2 cellular contexts compared by ENCODE assay signal in the genomic region with DNA sequence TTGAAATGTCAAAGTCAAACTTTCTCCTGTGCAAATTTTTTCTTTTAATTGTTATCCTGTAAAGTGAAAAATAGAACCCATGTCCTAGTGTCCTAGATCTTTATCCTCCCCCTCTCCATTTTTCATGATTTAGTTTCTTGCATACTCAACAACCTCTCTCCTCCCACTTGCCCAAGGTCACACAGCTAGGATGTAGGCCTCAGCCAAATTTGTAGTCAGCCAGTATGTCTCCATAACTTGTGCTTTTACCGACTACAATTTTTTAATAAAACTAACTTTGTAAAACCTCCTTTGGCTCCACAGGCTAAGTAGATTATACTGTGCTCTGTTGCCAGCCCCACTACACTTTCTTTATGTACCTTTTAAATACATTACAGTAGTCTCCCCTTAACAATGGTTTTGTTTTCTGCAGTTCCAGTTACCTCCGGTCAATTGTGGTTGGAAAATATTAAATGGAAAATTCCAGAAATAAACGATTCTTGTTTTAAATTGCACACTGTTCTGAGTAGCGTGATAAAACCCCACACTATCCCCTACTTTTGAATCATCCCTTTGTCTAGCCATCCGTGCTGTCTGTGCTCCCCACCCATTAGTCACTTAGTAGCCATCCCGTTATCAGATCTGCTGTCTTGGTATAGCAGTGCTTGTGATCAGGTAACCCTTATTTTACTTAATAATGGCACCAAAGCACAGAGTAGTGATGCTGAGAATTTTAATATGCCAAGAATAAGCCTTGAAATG.
TF ChIP-seq lines count a peak whose summit lies in the region.

No MANE protein-coding gene starts in this region.

TF ChIP-seq in WTC11, 78 proteins besides CTCF, POLR2A, EP300 and RAD21 (continues in another document):
- TF ChIP-seq, protein P1, sequence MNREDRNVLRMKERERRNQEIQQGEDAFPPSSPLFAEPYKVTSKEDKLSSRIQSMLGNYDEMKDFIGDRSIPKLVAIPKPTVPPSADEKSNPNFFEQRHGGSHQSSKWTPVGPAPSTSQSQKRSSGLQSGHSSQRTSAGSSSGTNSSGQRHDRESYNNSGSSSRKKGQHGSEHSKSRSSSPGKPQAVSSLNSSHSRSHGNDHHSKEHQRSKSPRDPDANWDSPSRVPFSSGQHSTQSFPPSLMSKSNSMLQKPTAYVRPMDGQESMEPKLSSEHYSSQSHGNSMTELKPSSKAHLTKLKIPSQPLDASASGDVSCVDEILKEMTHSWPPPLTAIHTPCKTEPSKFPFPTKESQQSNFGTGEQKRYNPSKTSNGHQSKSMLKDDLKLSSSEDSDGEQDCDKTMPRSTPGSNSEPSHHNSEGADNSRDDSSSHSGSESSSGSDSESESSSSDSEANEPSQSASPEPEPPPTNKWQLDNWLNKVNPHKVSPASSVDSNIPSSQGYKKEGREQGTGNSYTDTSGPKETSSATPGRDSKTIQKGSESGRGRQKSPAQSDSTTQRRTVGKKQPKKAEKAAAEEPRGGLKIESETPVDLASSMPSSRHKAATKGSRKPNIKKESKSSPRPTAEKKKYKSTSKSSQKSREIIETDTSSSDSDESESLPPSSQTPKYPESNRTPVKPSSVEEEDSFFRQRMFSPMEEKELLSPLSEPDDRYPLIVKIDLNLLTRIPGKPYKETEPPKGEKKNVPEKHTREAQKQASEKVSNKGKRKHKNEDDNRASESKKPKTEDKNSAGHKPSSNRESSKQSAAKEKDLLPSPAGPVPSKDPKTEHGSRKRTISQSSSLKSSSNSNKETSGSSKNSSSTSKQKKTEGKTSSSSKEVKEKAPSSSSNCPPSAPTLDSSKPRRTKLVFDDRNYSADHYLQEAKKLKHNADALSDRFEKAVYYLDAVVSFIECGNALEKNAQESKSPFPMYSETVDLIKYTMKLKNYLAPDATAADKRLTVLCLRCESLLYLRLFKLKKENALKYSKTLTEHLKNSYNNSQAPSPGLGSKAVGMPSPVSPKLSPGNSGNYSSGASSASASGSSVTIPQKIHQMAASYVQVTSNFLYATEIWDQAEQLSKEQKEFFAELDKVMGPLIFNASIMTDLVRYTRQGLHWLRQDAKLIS (CRISPR knock-in tag; IDR thresholded peaks at IDR 0.05; ENCODE audit: borderline replicate concordance), result no peak
- TF ChIP-seq ATF1 (CRISPR knock-in tag; IDR thresholded peaks at IDR 0.05), result no peak
- no peak for TF ChIP-seq NR3C1 (CRISPR knock-in tag; conservative IDR thresholded peaks at IDR 0.05; ENCODE audit: low read depth)
- TF ChIP-seq NFE2L1 (CRISPR knock-in tag; IDR thresholded peaks at IDR 0.05), result no peak
- no peak for TF ChIP-seq ELF4 (CRISPR knock-in tag; IDR thresholded peaks at IDR 0.05; ENCODE audit: low read depth)
- TF ChIP-seq, protein P2, sequence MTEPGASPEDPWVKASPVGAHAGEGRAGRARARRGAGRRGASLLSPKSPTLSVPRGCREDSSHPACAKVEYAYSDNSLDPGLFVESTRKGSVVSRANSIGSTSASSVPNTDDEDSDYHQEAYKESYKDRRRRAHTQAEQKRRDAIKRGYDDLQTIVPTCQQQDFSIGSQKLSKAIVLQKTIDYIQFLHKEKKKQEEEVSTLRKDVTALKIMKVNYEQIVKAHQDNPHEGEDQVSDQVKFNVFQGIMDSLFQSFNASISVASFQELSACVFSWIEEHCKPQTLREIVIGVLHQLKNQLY (CRISPR knock-in tag; IDR thresholded peaks at IDR 0.05), result no peak
- no peak for TF ChIP-seq OVOL2 (CRISPR knock-in tag; IDR thresholded peaks at IDR 0.05; ENCODE audit: borderline replicate concordance)
- TF ChIP-seq, protein P3, sequence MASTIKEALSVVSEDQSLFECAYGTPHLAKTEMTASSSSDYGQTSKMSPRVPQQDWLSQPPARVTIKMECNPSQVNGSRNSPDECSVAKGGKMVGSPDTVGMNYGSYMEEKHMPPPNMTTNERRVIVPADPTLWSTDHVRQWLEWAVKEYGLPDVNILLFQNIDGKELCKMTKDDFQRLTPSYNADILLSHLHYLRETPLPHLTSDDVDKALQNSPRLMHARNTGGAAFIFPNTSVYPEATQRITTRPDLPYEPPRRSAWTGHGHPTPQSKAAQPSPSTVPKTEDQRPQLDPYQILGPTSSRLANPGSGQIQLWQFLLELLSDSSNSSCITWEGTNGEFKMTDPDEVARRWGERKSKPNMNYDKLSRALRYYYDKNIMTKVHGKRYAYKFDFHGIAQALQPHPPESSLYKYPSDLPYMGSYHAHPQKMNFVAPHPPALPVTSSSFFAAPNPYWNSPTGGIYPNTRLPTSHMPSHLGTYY (CRISPR knock-in tag; IDR thresholded peaks at IDR 0.05), result no peak
- no peak for TF ChIP-seq GRHL2 (CRISPR knock-in tag; IDR thresholded peaks at IDR 0.05; ENCODE audit: insufficient replicate concordance, severe bottlenecking)
- TF ChIP-seq PRRX2 (CRISPR knock-in tag; IDR thresholded peaks at IDR 0.05), result no peak
- no peak for TF ChIP-seq ZMAT4 (CRISPR knock-in tag; IDR thresholded peaks at IDR 0.05)
- TF ChIP-seq, protein P4, sequence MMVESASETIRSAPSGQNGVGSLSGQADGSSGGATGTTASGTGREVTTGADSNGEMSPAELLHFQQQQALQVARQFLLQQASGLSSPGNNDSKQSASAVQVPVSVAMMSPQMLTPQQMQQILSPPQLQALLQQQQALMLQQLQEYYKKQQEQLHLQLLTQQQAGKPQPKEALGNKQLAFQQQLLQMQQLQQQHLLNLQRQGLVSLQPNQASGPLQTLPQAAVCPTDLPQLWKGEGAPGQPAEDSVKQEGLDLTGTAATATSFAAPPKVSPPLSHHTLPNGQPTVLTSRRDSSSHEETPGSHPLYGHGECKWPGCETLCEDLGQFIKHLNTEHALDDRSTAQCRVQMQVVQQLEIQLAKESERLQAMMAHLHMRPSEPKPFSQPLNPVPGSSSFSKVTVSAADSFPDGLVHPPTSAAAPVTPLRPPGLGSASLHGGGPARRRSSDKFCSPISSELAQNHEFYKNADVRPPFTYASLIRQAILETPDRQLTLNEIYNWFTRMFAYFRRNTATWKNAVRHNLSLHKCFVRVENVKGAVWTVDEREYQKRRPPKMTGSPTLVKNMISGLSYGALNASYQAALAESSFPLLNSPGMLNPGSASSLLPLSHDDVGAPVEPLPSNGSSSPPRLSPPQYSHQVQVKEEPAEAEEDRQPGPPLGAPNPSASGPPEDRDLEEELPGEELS (CRISPR knock-in tag; IDR thresholded peaks at IDR 0.05), result no peak
- no peak for TF ChIP-seq NFATC4 (CRISPR knock-in tag; IDR thresholded peaks at IDR 0.05)
- TF ChIP-seq, protein P5, sequence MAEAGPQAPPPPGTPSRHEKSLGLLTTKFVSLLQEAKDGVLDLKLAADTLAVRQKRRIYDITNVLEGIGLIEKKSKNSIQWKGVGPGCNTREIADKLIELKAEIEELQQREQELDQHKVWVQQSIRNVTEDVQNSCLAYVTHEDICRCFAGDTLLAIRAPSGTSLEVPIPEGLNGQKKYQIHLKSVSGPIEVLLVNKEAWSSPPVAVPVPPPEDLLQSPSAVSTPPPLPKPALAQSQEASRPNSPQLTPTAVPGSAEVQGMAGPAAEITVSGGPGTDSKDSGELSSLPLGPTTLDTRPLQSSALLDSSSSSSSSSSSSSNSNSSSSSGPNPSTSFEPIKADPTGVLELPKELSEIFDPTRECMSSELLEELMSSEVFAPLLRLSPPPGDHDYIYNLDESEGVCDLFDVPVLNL (CRISPR knock-in tag; IDR thresholded peaks at IDR 0.05; ENCODE audit: borderline replicate concordance, low read depth), result no peak

TF ChIP-seq in HepG2, 621 proteins besides CTCF, POLR2A, EP300 and RAD21:
- no peak for TF ChIP-seq ZNF709 (CRISPR knock-in tag; IDR thresholded peaks at IDR 0.05)
- no peak for TF ChIP-seq ZNF766 (CRISPR knock-in tag; IDR thresholded peaks at IDR 0.05; ENCODE audit: borderline replicate concordance)
- no peak for TF ChIP-seq ZNF335 (CRISPR knock-in tag; IDR thresholded peaks at IDR 0.05)
- TF ChIP-seq SP140L (CRISPR knock-in tag; IDR thresholded peaks at IDR 0.05; ENCODE audit: borderline replicate concordance), result no peak
- no peak for TF ChIP-seq ZKSCAN8 (CRISPR knock-in tag; IDR thresholded peaks at IDR 0.05; ENCODE audit: borderline replicate concordance)
- TF ChIP-seq ZNF460 (CRISPR knock-in tag; IDR thresholded peaks at IDR 0.05; ENCODE audit: borderline replicate concordance), result no peak
- TF ChIP-seq RXRB (CRISPR knock-in tag; IDR thresholded peaks at IDR 0.05; ENCODE audit: borderline replicate concordance), result no peak
- no peak for TF ChIP-seq SIX1 (CRISPR knock-in tag; IDR thresholded peaks at IDR 0.05; ENCODE audit: borderline replicate concordance)
- TF ChIP-seq, protein P6, sequence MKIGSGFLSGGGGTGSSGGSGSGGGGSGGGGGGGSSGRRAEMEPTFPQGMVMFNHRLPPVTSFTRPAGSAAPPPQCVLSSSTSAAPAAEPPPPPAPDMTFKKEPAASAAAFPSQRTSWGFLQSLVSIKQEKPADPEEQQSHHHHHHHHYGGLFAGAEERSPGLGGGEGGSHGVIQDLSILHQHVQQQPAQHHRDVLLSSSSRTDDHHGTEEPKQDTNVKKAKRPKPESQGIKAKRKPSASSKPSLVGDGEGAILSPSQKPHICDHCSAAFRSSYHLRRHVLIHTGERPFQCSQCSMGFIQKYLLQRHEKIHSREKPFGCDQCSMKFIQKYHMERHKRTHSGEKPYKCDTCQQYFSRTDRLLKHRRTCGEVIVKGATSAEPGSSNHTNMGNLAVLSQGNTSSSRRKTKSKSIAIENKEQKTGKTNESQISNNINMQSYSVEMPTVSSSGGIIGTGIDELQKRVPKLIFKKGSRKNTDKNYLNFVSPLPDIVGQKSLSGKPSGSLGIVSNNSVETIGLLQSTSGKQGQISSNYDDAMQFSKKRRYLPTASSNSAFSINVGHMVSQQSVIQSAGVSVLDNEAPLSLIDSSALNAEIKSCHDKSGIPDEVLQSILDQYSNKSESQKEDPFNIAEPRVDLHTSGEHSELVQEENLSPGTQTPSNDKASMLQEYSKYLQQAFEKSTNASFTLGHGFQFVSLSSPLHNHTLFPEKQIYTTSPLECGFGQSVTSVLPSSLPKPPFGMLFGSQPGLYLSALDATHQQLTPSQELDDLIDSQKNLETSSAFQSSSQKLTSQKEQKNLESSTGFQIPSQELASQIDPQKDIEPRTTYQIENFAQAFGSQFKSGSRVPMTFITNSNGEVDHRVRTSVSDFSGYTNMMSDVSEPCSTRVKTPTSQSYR (CRISPR knock-in tag; IDR thresholded peaks at IDR 0.05; ENCODE audit: borderline replicate concordance), result no peak
- TF ChIP-seq THRA (CRISPR knock-in tag; IDR thresholded peaks at IDR 0.05; ENCODE audit: borderline replicate concordance), result no peak
- TF ChIP-seq ZEB1 (IDR thresholded peaks at IDR 0.05; ENCODE audit: insufficient replicate concordance, low read depth), result no peak
- TF ChIP-seq ZNF570 (CRISPR knock-in tag; IDR thresholded peaks at IDR 0.05; ENCODE audit: borderline replicate concordance), result no peak
TF ChIP-seq in HepG2: peak in this region for 0.
